Comparison of ENCODE assay signal across 1 cellular context in the genomic region with DNA sequence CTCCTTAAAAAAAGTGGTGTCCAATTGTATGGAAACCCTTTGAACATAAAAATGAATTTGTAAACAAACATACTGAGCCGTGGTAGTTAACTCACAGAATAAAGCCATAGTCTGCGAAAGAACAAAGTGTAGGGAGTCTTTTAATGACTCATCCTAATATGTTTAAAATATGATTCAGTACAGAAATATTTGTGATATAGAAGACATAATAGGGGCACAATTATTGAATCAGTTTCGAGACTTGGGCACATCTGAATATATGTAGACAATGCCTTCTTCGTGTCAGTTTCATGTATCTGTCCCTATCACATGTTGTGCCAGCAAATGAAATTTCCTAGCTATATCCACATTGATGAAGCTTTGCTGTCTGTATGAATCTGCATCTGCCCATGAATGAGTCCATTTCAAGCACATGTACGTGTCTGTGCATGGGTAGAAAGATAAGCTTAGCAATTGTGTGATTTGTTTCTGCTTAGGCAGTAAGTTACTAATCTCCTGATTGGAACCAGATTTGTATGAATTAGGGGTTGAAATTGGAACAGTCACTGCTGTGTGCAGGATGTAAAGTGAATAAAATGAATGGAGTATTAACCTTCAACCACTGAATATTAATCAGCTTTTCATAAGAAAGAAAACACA.
TF ChIP-seq lines count a peak whose summit lies in the region.

No MANE protein-coding gene starts in this region.

TF ChIP-seq in SK-N-SH, 30 proteins besides CTCF, POLR2A, EP300 and RAD21 (continued from another document):
- TF ChIP-seq SIN3A (IDR thresholded peaks at IDR 0.05; ENCODE audit: borderline replicate concordance, low read depth, low read length) (no peak), NRF1 (IDR thresholded peaks at IDR 0.05; ENCODE audit: low read depth, low read length) (no peak), EZH2phosphoT487 (IDR thresholded peaks at IDR 0.05; ENCODE audit: borderline replicate concordance, low read depth) (no peak), SMC3 (IDR thresholded peaks at IDR 0.05; ENCODE audit: low read depth, low read length) (no peak), RXRA (IDR thresholded peaks at IDR 0.05; ENCODE audit: borderline replicate concordance, low read depth) (no peak), NFIC (IDR thresholded peaks at IDR 0.05; ENCODE audit: borderline replicate concordance) (peak; percentile 23; the same call in 1 of the 2 replicates), RFX5 (IDR thresholded peaks at IDR 0.05; ENCODE audit: low read length) (0 out of 2 replicates have a peak, but pooled peaks have one; percentile 2), RCOR1 (IDR thresholded peaks at IDR 0.05; ENCODE audit: low read length) (peak; percentile 97), TEAD4 (IDR thresholded peaks at IDR 0.05; ENCODE audit: borderline replicate concordance, insufficient read depth) (peak; percentile 16; the same call in 1 of the 2 replicates), ELF1 (IDR thresholded peaks at IDR 0.05) (no peak), FOSL2 (IDR thresholded peaks at IDR 0.05; ENCODE audit: borderline replicate concordance, low read depth) (peak; percentile 84; the same call in 1 of the 2 replicates), GATA2 (CRISPR knock-in tag; IDR thresholded peaks at IDR 0.05) (peak; percentile 98), JUND (IDR thresholded peaks at IDR 0.05) (peak; percentile 68), YY1 (IDR thresholded peaks at IDR 0.05; ENCODE audit: low read depth) (no peak), MEF2A (IDR thresholded peaks at IDR 0.05; ENCODE audit: borderline replicate concordance, low read depth) (no peak)
- TF ChIP-seq, protein P1, sequence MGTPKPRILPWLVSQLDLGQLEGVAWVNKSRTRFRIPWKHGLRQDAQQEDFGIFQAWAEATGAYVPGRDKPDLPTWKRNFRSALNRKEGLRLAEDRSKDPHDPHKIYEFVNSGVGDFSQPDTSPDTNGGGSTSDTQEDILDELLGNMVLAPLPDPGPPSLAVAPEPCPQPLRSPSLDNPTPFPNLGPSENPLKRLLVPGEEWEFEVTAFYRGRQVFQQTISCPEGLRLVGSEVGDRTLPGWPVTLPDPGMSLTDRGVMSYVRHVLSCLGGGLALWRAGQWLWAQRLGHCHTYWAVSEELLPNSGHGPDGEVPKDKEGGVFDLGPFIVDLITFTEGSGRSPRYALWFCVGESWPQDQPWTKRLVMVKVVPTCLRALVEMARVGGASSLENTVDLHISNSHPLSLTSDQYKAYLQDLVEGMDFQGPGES (IDR thresholded peaks at IDR 0.05; ENCODE audit: low read depth, low read length), result no peak
- TF ChIP-seq, protein P2, sequence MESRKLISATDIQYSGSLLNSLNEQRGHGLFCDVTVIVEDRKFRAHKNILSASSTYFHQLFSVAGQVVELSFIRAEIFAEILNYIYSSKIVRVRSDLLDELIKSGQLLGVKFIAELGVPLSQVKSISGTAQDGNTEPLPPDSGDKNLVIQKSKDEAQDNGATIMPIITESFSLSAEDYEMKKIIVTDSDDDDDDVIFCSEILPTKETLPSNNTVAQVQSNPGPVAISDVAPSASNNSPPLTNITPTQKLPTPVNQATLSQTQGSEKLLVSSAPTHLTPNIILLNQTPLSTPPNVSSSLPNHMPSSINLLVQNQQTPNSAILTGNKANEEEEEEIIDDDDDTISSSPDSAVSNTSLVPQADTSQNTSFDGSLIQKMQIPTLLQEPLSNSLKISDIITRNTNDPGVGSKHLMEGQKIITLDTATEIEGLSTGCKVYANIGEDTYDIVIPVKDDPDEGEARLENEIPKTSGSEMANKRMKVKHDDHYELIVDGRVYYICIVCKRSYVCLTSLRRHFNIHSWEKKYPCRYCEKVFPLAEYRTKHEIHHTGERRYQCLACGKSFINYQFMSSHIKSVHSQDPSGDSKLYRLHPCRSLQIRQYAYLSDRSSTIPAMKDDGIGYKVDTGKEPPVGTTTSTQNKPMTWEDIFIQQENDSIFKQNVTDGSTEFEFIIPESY (IDR thresholded peaks at IDR 0.05; ENCODE audit: borderline replicate concordance, low read depth), result no peak
- TF ChIP-seq, protein P3, sequence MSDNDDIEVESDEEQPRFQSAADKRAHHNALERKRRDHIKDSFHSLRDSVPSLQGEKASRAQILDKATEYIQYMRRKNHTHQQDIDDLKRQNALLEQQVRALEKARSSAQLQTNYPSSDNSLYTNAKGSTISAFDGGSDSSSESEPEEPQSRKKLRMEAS (IDR thresholded peaks at IDR 0.05; ENCODE audit: low read depth), result no peak
- TF ChIP-seq, protein P4, sequence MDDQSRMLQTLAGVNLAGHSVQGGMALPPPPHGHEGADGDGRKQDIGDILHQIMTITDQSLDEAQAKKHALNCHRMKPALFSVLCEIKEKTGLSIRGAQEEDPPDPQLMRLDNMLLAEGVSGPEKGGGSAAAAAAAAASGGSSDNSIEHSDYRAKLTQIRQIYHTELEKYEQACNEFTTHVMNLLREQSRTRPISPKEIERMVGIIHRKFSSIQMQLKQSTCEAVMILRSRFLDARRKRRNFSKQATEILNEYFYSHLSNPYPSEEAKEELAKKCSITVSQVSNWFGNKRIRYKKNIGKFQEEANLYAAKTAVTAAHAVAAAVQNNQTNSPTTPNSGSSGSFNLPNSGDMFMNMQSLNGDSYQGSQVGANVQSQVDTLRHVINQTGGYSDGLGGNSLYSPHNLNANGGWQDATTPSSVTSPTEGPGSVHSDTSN (IDR thresholded peaks at IDR 0.05), result no peak
